In genomic region chr2:195985731-195986130, GRCh38 we compare ENCODE assay signal across 26 cellular contexts.
A peak's percentile ranks its signal among the peaks of the same experiment; 100 is the strongest.
DNase-seq lines count a peak whose midpoint lies in the region; ATAC-seq and TF ChIP-seq lines count a peak whose summit lies in the region.
"Had no signal": no experiment of that assay in that cellular context is flagged by ENCODE, and none has a peak within 500 bp of the region (broad histone marks: within the 10 kb centered on the region; RNA-seq: fewer than 3 reads in every experiment).

No MANE protein-coding gene starts in this region.

- peak; percentile 35 for DNase-seq in ACHN
- DNase-seq in KBM-7, result peak; percentile 32
- peak; percentile 13 for DNase-seq in astrocyte of the hippocampus (ENCODE audit: low read depth, low spot score)
- no peak for DNase-seq in mucosa of descending colon
- no peak for DNase-seq in erythroblast (lab: John Stamatoyannopoulos, UW)
- no peak for DNase-seq in NCI-H2196 (lab: John Stamatoyannopoulos, UW; ENCODE audit: unreplicated experiment)
- no peak for DNase-seq in ureter (ENCODE audit: low spot score)
- DNase-seq: activated CD4-positive, alpha-beta T cell treated with anti-CD3 and anti-CD28 coated beads for 4 hours; anterior cingulate cortex; CD8-positive, alpha-beta memory T cell; NCI-H1048; NCI-H1694 treated with DMSO at 0.1 percent for 48 hours; NCI-H2171; NCI-H524; nephron progenitor cell; Peyer's patch; right cardiac atrium; SIG-M5; stimulated activated CD4-positive, alpha-beta T cell treated with anti-CD3 and anti-CD28 coated beads, Interleukin-1b, Interleukin-23, amount 100 ng/mL, for 48 hours; stimulated activated naive CD8-positive, alpha-beta T cell treated with anti-CD3 and anti-CD28 coated beads, Interleukin-15, Interleukin-2, amounts not matched to agents 100 U/mL and 50 U/mL, for 24 hours had no signal

- in situ Hi-C loops in ACHN (cut with HindIII; ENCODE audit: low pct_ligation_motif_present, low pct_unique_long_range_greater_than_20kb, low sequenced_read_pairs) (no loop called here), KBM-7 (cut with MboI; ENCODE audit: low pct_unique_long_range_greater_than_20kb, low sequenced_read_pairs) (no loop called here)

- H3K4me1 ChIP-seq in mucosa of descending colon (ENCODE audit: low read depth), result no peaks in the 10 kb centered on the region
- H3K4me1 ChIP-seq: Peyer's patch had no signal

- intact Hi-C loops in mucosa of descending colon (cut with DNase I, micrococcal nuclease), result no loop called here

- no peak overlapping the region for H3K4me3 ChIP-seq in mucosa of descending colon
- H3K4me3 ChIP-seq: gastroesophageal sphincter, hepatocyte, Peyer's patch, thoracic aorta had no signal

- no peaks in the 10 kb centered on the region for H3K36me3 ChIP-seq in mucosa of descending colon (ENCODE audit: low read depth)
- H3K36me3 ChIP-seq: gastroesophageal sphincter, Peyer's patch, thoracic aorta had no signal

- ATAC-seq in mucosa of descending colon, result peak; percentile 29
- ATAC-seq: activated naive CD4-positive, alpha-beta T cell treated with anti-CD3 and anti-CD28 coated beads, Interleukin-2, amount 50 U/mL, for 72 hours; activated T-helper 17 cell treated with anti-CD3 and anti-CD28 coated beads, Interleukin-2, amount 50 U/mL, for 72 hours; gastroesophageal sphincter; left lobe of liver; right cardiac atrium; stimulated activated naive CD8-positive, alpha-beta T cell treated with anti-CD3 and anti-CD28 coated beads, Interleukin-15, Interleukin-2, amounts not matched to agents 100 U/mL and 50 U/mL, for 24 hours had no signal

- no peak for TF ChIP-seq POLR2A in erythroblast (IDR thresholded peaks at IDR 0.05; ENCODE audit: low read length)

- no peak for TF ChIP-seq CTCF in mucosa of descending colon (IDR thresholded peaks at IDR 0.05)

- no peaks in the 10 kb centered on the region for H3K9me3 ChIP-seq in mucosa of descending colon
- H3K9me3 ChIP-seq: gastroesophageal sphincter, Peyer's patch, thoracic aorta had no signal

Comparison
In these comparisons a context has a peak if more than half of its experiments do, and no peak if none do; other contexts are left out.
1. DNase-seq: peak in ACHN (single experiment), KBM-7 (single experiment) and astrocyte of the hippocampus (single experiment); none in mucosa of descending colon (0 of 3), erythroblast (0 of 2), NCI-H2196 (single experiment) and ureter (single experiment).